ENCODE assay signal across 23 cellular contexts in the genomic region with DNA sequence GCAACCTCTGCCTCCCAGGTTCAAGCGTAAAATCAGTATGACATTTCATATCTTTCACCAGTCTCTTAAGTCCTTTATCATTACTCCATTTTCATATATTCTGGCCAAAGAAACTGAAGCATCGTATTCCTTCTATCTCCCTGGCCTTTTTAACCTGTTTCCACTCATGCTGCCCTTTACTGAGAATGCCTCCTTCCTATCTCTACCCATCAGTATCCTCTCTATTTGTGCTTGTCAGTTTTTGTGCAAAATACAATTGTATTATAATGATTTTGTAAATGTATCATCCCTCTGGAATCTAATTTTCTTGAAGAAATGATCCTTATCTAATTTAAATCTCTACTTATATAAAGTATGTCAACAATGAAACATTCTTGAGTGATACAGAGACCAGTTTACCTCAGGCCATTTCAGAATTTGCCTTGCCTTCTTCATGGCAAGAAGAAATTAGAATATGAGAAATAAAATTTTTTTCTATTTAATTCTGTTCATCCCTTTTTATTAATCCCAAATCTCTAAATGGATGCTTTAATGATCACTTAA. TPM values are rescaled to one million over a fixed set of nuclear protein-coding genes. Genes with fewer than 3 reads are reported as not detected.
A peak's percentile ranks its signal among the peaks of the same experiment; 100 is the strongest.
DNase-seq lines count a peak whose midpoint lies in the region; ATAC-seq and TF ChIP-seq lines count a peak whose summit lies in the region.
"Had no signal": no experiment of that assay in that cellular context is flagged by ENCODE, and none has a peak within 500 bp of the region (broad histone marks: within the 10 kb centered on the region; RNA-seq: fewer than 3 reads in every experiment).

No MANE protein-coding gene starts in this region.

- ATAC-seq in activated CD4-positive, alpha-beta T cell treated with anti-CD3 and anti-CD28 coated beads for 36 hours = no peak
- ATAC-seq in SK-N-SH treated with all-trans-retinoic acid at 6 μM for 48 hours (peak; percentile 84), T-cell (replicated peaks in 1 of 4) (no peak)

- no peak for DNase-seq in activated CD4-positive, alpha-beta T cell treated with anti-CD3 and anti-CD28 coated beads for 36 hours
- no peak for DNase-seq in activated CD4-positive, alpha-beta T cell treated with anti-CD3 and anti-CD28 coated beads for 4 hours
- DNase-seq in ELR (ENCODE audit: low read depth) (peak; percentile 34), iris pigment epithelial cell (ENCODE audit: low read depth) (peak; percentile 25), GM10248 (ENCODE audit: extremely low spot score) (no peak), T-cell (no peak)
- DNase-seq: CD8-positive, alpha-beta memory T cell; DMS 273 treated with DMSO at 0.1 percent for 48 hours; DMS79; GOT3; KBM-7; MG63; NCI-H2029; NCI-H446 treated with DMSO at 0.1 percent for 48 hours; NCI-H526; NCI-H82; NK-92 treated with Interleukin-12 subunit alpha and Interleukin-12 subunit beta, amount 100 ng/mL, for 24 hours; Right ventricle myocardium superior; RPMI8226 had no signal

- no peak for TF ChIP-seq CTCF in GM10248 (IDR thresholded peaks at IDR 0.05; ENCODE audit: control extremely low read depth, extremely low read depth, low read depth, missing control alignments)

- H3K36me3 Mint-ChIP-seq in activated CD4-positive, alpha-beta T cell treated with anti-CD3 and anti-CD28 coated beads for 36 hours (ENCODE audit: low read depth) = peaks cover 25% of the 10 kb centered on the region
- peaks cover 41% of the 10 kb centered on the region for H3K36me3 Mint-ChIP-seq in T-cell

- no peak overlapping the region for H3K4me3 Mint-ChIP-seq in activated CD4-positive, alpha-beta T cell treated with anti-CD3 and anti-CD28 coated beads for 36 hours
- H3K4me3 Mint-ChIP-seq in T-cell = no peak overlapping the region
- H3K4me3 Mint-ChIP-seq: B cell; CD8-positive, alpha-beta memory T cell had no signal

- H3K9me3 Mint-ChIP-seq in activated CD4-positive, alpha-beta T cell treated with anti-CD3 and anti-CD28 coated beads for 36 hours (ENCODE audit: low read depth) = no peaks in the 10 kb centered on the region
- peaks cover 0 to 2% (median 0%) of the 10 kb centered on the region in 3 donors for H3K9me3 Mint-ChIP-seq in T-cell

- H3K4me1 Mint-ChIP-seq in activated CD4-positive, alpha-beta T cell treated with anti-CD3 and anti-CD28 coated beads for 36 hours = peaks cover 16% of the 10 kb centered on the region
- peaks cover 0 to 2% (median 0%) of the 10 kb centered on the region in 3 donors for H3K4me1 Mint-ChIP-seq in T-cell

- intact Hi-C loops in activated CD4-positive, alpha-beta T cell treated with anti-CD3 and anti-CD28 coated beads for 36 hours (cut with DNase I, micrococcal nuclease) = no loop called here

- peak overlapping the region; percentile 80 for H3K27ac Mint-ChIP-seq in activated CD4-positive, alpha-beta T cell treated with anti-CD3 and anti-CD28 coated beads for 36 hours
- no peak overlapping the region for H3K27ac Mint-ChIP-seq in T-cell
- H3K27ac Mint-ChIP-seq: B cell had no signal

- CTCF ChIA-PET in activated CD4-positive, alpha-beta T cell treated with anti-CD3 and anti-CD28 coated beads for 36 hours (lab: Charles Lee) = interaction anchor here (0.7 kb wide), 1 partner anchor 9 kb away, joined by 3 read pairs; no protein-coding TSS in a partner anchor
- CTCF ChIA-PET in GM10248 (lab: Yijun Ruan, JAX) (interaction anchor here (1.0 kb wide), 1 partner anchor 38 kb away, joined by 3 read pairs; no protein-coding TSS in a partner anchor), T-cell (lab: Charles Lee) (no interaction called here)

- POLR2A ChIA-PET in activated CD4-positive, alpha-beta T cell treated with anti-CD3 and anti-CD28 coated beads for 36 hours (lab: Charles Lee) = no interaction called here
- POLR2A ChIA-PET in GM10248 (lab: Yijun Ruan, JAX) (no interaction called here), T-cell (lab: Charles Lee) (no interaction called here)

- H3K27me3 Mint-ChIP-seq in activated CD4-positive, alpha-beta T cell treated with anti-CD3 and anti-CD28 coated beads for 36 hours = no peaks in the 10 kb centered on the region
- no peaks in the 10 kb centered on the region for H3K27me3 Mint-ChIP-seq in T-cell
- H3K27me3 Mint-ChIP-seq: B cell; CD8-positive, alpha-beta memory T cell had no signal

TF ChIP-seq in SK-N-SH treated with all-trans-retinoic acid at 6 μM for 48 hours, 23 proteins besides CTCF, POLR2A, EP300 and RAD21:
- TF ChIP-seq ISL1 (CRISPR knock-in tag; IDR thresholded peaks at IDR 0.05) (peak; percentile 90), ZNF8 (CRISPR knock-in tag; IDR thresholded peaks at IDR 0.05) (no peak), CSDC2 (CRISPR knock-in tag; IDR thresholded peaks at IDR 0.05) (no peak), ARNTL (CRISPR knock-in tag; IDR thresholded peaks at IDR 0.05; ENCODE audit: borderline replicate concordance, low read depth) (no peak), ZNF565 (CRISPR knock-in tag; conservative IDR thresholded peaks at IDR 0.05; ENCODE audit: low read depth) (no peak)
- TF ChIP-seq, protein P1, sequence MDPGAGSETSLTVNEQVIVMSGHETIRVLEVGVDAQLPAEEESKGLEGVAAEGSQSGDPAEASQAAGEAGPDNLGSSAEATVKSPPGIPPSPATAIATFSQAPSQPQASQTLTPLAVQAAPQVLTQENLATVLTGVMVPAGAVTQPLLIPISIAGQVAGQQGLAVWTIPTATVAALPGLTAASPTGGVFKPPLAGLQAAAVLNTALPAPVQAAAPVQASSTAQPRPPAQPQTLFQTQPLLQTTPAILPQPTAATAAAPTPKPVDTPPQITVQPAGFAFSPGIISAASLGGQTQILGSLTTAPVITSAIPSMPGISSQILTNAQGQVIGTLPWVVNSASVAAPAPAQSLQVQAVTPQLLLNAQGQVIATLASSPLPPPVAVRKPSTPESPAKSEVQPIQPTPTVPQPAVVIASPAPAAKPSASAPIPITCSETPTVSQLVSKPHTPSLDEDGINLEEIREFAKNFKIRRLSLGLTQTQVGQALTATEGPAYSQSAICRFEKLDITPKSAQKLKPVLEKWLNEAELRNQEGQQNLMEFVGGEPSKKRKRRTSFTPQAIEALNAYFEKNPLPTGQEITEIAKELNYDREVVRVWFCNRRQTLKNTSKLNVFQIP (CRISPR knock-in tag; IDR thresholded peaks at IDR 0.05; ENCODE audit: borderline replicate concordance, low read depth) = no peak
- TF ChIP-seq, protein P2, sequence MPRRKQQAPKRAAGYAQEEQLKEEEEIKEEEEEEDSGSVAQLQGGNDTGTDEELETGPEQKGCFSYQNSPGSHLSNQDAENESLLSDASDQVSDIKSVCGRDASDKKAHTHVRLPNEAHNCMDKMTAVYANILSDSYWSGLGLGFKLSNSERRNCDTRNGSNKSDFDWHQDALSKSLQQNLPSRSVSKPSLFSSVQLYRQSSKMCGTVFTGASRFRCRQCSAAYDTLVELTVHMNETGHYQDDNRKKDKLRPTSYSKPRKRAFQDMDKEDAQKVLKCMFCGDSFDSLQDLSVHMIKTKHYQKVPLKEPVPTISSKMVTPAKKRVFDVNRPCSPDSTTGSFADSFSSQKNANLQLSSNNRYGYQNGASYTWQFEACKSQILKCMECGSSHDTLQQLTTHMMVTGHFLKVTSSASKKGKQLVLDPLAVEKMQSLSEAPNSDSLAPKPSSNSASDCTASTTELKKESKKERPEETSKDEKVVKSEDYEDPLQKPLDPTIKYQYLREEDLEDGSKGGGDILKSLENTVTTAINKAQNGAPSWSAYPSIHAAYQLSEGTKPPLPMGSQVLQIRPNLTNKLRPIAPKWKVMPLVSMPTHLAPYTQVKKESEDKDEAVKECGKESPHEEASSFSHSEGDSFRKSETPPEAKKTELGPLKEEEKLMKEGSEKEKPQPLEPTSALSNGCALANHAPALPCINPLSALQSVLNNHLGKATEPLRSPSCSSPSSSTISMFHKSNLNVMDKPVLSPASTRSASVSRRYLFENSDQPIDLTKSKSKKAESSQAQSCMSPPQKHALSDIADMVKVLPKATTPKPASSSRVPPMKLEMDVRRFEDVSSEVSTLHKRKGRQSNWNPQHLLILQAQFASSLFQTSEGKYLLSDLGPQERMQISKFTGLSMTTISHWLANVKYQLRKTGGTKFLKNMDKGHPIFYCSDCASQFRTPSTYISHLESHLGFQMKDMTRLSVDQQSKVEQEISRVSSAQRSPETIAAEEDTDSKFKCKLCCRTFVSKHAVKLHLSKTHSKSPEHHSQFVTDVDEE (CRISPR knock-in tag; IDR thresholded peaks at IDR 0.05) = no peak

RNA-seq across cellular contexts. Expression of a gene that starts 59.1 kb away (rescaled TPM):
- under 1 TPM in 1 of 2 experiments, not detected in 1; 0.16 TPM for total RNA-seq in activated CD4-positive, alpha-beta T cell treated with anti-CD3 and anti-CD28 coated beads for 36 hours
- total RNA-seq in T-cell = under 1 TPM in 1 of 5 donors, not detected in 4; 0.18 TPM
- total RNA-seq: B cell; CD8-positive, alpha-beta memory T cell; LHCN-M2; Right ventricle myocardium superior; SK-MEL-5 had no signal

Comparison
In these comparisons a context has a peak if more than half of its experiments do, and no peak if none do; other contexts are left out.
1. DNase-seq: peak in ELR (single experiment) and iris pigment epithelial cell (single experiment); none in activated CD4-positive, alpha-beta T cell treated with anti-CD3 and anti-CD28 coated beads for 36 hours (single experiment), activated CD4-positive, alpha-beta T cell treated with anti-CD3 and anti-CD28 coated beads for 4 hours (0 of 2), GM10248 (single experiment) and T-cell (0 of 34).
2. CTCF ChIA-PET loops: an anchor here in activated CD4-positive, alpha-beta T cell treated with anti-CD3 and anti-CD28 coated beads for 36 hours (0.7 kb wide) and GM10248 (1.0 kb wide); none called in T-cell.